31 cellular contexts compared by ENCODE assay signal in the genomic region with DNA sequence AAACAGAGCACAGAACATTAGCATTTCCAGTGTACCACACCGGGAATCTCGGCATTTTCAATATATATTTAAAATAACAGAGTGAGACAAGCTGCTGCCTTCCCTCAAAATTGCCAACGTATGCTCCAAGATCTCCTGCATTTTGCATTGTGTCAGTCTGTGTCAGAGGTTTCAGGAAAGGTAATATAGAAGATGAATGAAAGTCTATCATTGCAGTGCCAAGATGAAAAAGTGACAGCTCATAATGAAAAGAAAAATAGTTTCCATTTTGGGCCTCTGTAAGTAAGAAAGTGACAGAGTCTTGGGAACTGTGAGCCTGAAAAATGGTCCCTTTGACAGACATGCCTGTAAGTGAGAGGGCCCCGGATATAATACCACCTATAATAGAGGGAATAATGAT.
"Had no signal": no experiment of that assay in that cellular context is flagged by ENCODE, and none has a peak within 500 bp of the region (broad histone marks: within the 10 kb centered on the region; RNA-seq: fewer than 3 reads in every experiment).

No MANE protein-coding gene starts in this region.

- H3K36me3 ChIP-seq: adrenal gland, ascending aorta, brain microvascular endothelial cell, breast epithelium, cardiac muscle cell had no signal

- H3K9me3 ChIP-seq: adrenal gland, ascending aorta, body of pancreas, breast epithelium had no signal

- FAIRE-seq: astrocyte, bronchial epithelial cell had no signal

- H3K27me3 ChIP-seq: adrenal gland, ascending aorta, body of pancreas, brain microvascular endothelial cell, breast epithelium, cardiac muscle cell had no signal

- H3K4me3 ChIP-seq: adrenal gland, ascending aorta, body of pancreas, breast epithelium, cardiac muscle cell had no signal

- H3K27ac ChIP-seq: adrenal gland, ascending aorta, body of pancreas, brain microvascular endothelial cell, breast epithelium, cardiac muscle cell had no signal

- DNase-seq: activated effector memory CD4-positive, alpha-beta T cell treated with anti-CD3 and anti-CD28 coated beads, Interleukin-2, amount 50 U/mL, for 16 hours; activated effector memory CD4-positive, alpha-beta T cell treated with Interleukin-2 at 50 U/mL for 16 hours; activated gamma-delta T cell; activated gamma-delta T cell treated with Interleukin-2 at 50 U/mL for 16 hours; activated naive CD4-positive, alpha-beta T cell; activated naive CD4-positive, alpha-beta T cell treated with anti-CD3 and anti-CD28 coated beads for 36 hours; activated naive CD4-positive, alpha-beta T cell treated with anti-CD3 and anti-CD28 coated beads, Interleukin-2, amount 10 ng/mL, durations not matched to agents 7 days and 5 days; activated naive CD4-positive, alpha-beta T cell treated with anti-CD3 and anti-CD28 coated beads, Interleukin-2, amount 50 U/mL, for 16 hours; activated naive CD4-positive, alpha-beta T cell treated with Interleukin-2 at 50 U/mL for 16 hours; activated naive CD8-positive, alpha-beta T cell treated with anti-CD3 and anti-CD28 coated beads for 36 hours; activated naive CD8-positive, alpha-beta T cell treated with anti-CD3 and anti-CD28 coated beads, Interleukin-2, amount 10 ng/mL, durations not matched to agents 7 days and 5 days; activated naive CD8-positive, alpha-beta T cell treated with anti-CD3 and anti-CD28 coated beads, Interleukin-2, amount 50 U/mL, for 24 hours; activated T-cell treated with anti-CD3 and anti-CD28 coated beads, Interleukin-2, amount 50 U/mL, for 24 hours; activated T-cell treated with anti-CD3 and anti-CD28 coated beads, Interleukin-2, amount 50 U/mL, for 4 hours; activated T-cell treated with anti-CD3 and anti-CD28 coated beads, Interleukin-2, amount 50 U/mL, for 48 hours; activated T-cell treated with anti-CD3 and anti-CD28 coated beads, Interleukin-2, amount 50 U/mL, for 72 hours; adrenal gland; amniotic stem cell; amygdala; anterior cingulate cortex; aorta; body of pancreas; brain microvascular endothelial cell; caudate nucleus; central memory CD4-positive, alpha-beta T cell; cerebellar nuclear complex had no signal
